Comparison of ENCODE assay signal across 17 cellular contexts in genomic region chr7:50667789-50668226, GRCh38.
A peak's percentile ranks its signal among the peaks of the same experiment; 100 is the strongest.
DNase-seq lines count a peak whose midpoint lies in the region; ATAC-seq, FAIRE-seq and TF ChIP-seq lines count a peak whose summit lies in the region.
"Had no signal": no experiment of that assay in that cellular context is flagged by ENCODE, and none has a peak within 500 bp of the region (broad histone marks: within the 10 kb centered on the region; RNA-seq: fewer than 3 reads in every experiment).

No MANE protein-coding gene starts in this region.

- CTCF ChIA-PET in K562 (lab: Yijun Ruan, JAX; ENCODE audit: low intra/inter-chr PET ratio), result no interaction called here

- ATAC-seq in K562, result no peak
- ATAC-seq in heart right ventricle, result peak; percentile 80 to 89 (median 86)
- no peak for ATAC-seq in HG03442 (IDR thresholded peaks at IDR 0.05; ENCODE audit: unreplicated experiment)
- ATAC-seq: esophagus mucosa; Panc1; stimulated activated naive B cell treated with anti-CD40 and anti-IgM and Interleukin-4, amounts not matched to agents 10 μg/mL and 1 μg/mL and 100 μg/mL, for 72 hours had no signal

- H3K9me1 ChIP-seq in K562 (ENCODE audit: control insufficient read depth, insufficient read depth, low read length), result no peaks in the 10 kb centered on the region

- H3K4me2 ChIP-seq in K562 (ENCODE audit: insufficient read depth, low read length), result no peak overlapping the region

- intact Hi-C loops in K562 (cut with micrococcal nuclease), result no loop called here
- intact Hi-C loops in heart right ventricle (cut with DNase I), result loop anchor here in 4 of 10 donors (5.0 kb wide), 3 partner anchors 36 to 46 kb away; no protein-coding TSS in a partner anchor
- intact Hi-C loops in vagina (cut with DNase I), result no loop called here

- H3K4me1 Mint-ChIP-seq in progenitor cell of endocrine pancreas (ENCODE audit: low read depth) (peaks cover 3% of the 10 kb centered on the region), type B pancreatic cell (ENCODE audit: unreplicated experiment) (peaks cover 16% of the 10 kb centered on the region)

- no peak overlapping the region; the same call in 2 of the 3 replicates for H3K27ac ChIP-seq in K562 (ENCODE audit: extremely low read depth, low read depth, low read length)
- peak overlapping the region; percentile 71 to 87 (median 78) for H3K27ac ChIP-seq in heart right ventricle
- H3K27ac ChIP-seq in vagina, result peak overlapping the region; percentile 73

- no peak for TF ChIP-seq RAD21 in K562 (CRISPR knock-in tag; conservative IDR thresholded peaks at IDR 0.05 in 1 of 2, IDR thresholded peaks at IDR 0.05 in 1 of 2)

- H3K27me3 Mint-ChIP-seq in progenitor cell of endocrine pancreas (no peaks in the 10 kb centered on the region), type B pancreatic cell (no peaks in the 10 kb centered on the region)

- H3K27ac Mint-ChIP-seq in progenitor cell of endocrine pancreas (peak overlapping the region; percentile 11), type B pancreatic cell (no peak overlapping the region)
- H3K27ac Mint-ChIP-seq: IgD-negative memory B cell; stimulated activated naive B cell treated with anti-CD40 and anti-IgM and Interleukin-4, amounts not matched to agents 10 μg/mL and 1 μg/mL and 100 μg/mL, for 72 hours had no signal

- no peak overlapping the region for H3K9ac ChIP-seq in K562 (ENCODE audit: insufficient read depth in 1 of 2, low read depth in 2 of 2, low read length in 2 of 2)

- no TSS peak for BruUV-seq in K562 (replicated peaks; lab: Mats Ljungman, UMichigan)

- H2AFZ ChIP-seq in K562 (ENCODE audit: low read depth, low read length), result no peak overlapping the region

- H3K36me3 Mint-ChIP-seq in progenitor cell of endocrine pancreas (ENCODE audit: insufficient read depth) (peaks cover 25% of the 10 kb centered on the region), type B pancreatic cell (peaks cover 20% of the 10 kb centered on the region)
- H3K36me3 Mint-ChIP-seq: stimulated activated naive B cell treated with anti-CD40 and anti-IgM and Interleukin-4, amounts not matched to agents 10 μg/mL and 1 μg/mL and 100 μg/mL, for 72 hours had no signal

- in situ Hi-C loops in K562 (cut with MboI), result no loop called here

- H3K4me3 ChIP-seq in K562 (no peak overlapping the region), heart right ventricle (no peak overlapping the region), vagina (no peak overlapping the region)

- H3K27me3 ChIP-seq in K562 (ENCODE audit: control insufficient read depth in 2 of 2, insufficient read depth in 2 of 2, low read length in 2 of 2) (no peaks in the 10 kb centered on the region), heart right ventricle (no peaks in the 10 kb centered on the region), vagina (no peaks in the 10 kb centered on the region)

- no peaks in the 10 kb centered on the region for H3K9me3 Mint-ChIP-seq in progenitor cell of endocrine pancreas (ENCODE audit: low read depth)
- H3K9me3 Mint-ChIP-seq in type B pancreatic cell, result no peaks in the 10 kb centered on the region
- H3K9me3 Mint-ChIP-seq: IgD-negative memory B cell; neural crest cell; stimulated activated naive B cell treated with anti-CD40 and anti-IgM and Interleukin-4, amounts not matched to agents 10 μg/mL and 1 μg/mL and 100 μg/mL, for 72 hours had no signal

- no peak for TF ChIP-seq EP300 in K562 (IDR thresholded peaks at IDR 0.05; ENCODE audit: low read length)

- H3K4me1 ChIP-seq in K562 (replicated peaks in 1 of 2; ENCODE audit: control insufficient read depth in 2 of 2, insufficient read depth in 2 of 2, low read length in 2 of 2) (peaks cover 0 to 3% of the 10 kb centered on the region in 2 experiments; a peak in 1 of 5 replicates), heart right ventricle (peaks cover 26 to 89% (median 77%) of the 10 kb centered on the region in 9 donors), vagina (peaks cover 52% of the 10 kb centered on the region)

- TF ChIP-seq POLR2A in K562 (conservative IDR thresholded peaks at IDR 0.05) (no peak), vagina (IDR thresholded peaks at IDR 0.05) (no peak)

- TF ChIP-seq CTCF in K562 (IDR thresholded peaks at IDR 0.05 in 2 of 3, conservative IDR thresholded peaks at IDR 0.05 in 1 of 3; ENCODE audit: insufficient read depth in 2 of 3, low read depth in 1 of 3, low read length in 3 of 3) (no peak), heart right ventricle (IDR thresholded peaks at IDR 0.05) (no peak), progenitor cell of endocrine pancreas (IDR thresholded peaks at IDR 0.05; ENCODE audit: unreplicated experiment) (no peak), vagina (IDR thresholded peaks at IDR 0.05) (no peak), type B pancreatic cell (conservative IDR thresholded peaks at IDR 0.05) (no peak)

- FAIRE-seq in K562 (lab: Jason Lieb, UNC) (peak; percentile 58), urothelium cell line (lab: Jason Lieb, UNC) (no peak)

- DNase-seq in K562 (ENCODE audit: extremely low read depth in 1 of 4, low spot score in 3 of 4) (no peak), heart right ventricle (peak; percentile 48 to 73), progenitor cell of endocrine pancreas (ENCODE audit: low spot score, unreplicated experiment) (no peak), vagina (ENCODE audit: extremely low spot score in 2 of 2) (no peak), urothelium cell line (ENCODE audit: low spot score) (no peak), type B pancreatic cell (ENCODE audit: extremely low spot score, unreplicated experiment) (no peak)
- DNase-seq: activated CD4-positive, alpha-beta T cell treated with anti-CD3 and anti-CD28 coated beads, Interleukin-2, amount 50 U/mL, for 1 hour; Caco-2; NCI-H1417 treated with DMSO at 0.1 percent for 48 hours; NCI-H510A; stimulated activated CD4-positive, alpha-beta T cell treated with anti-CD3 and anti-CD28 coated beads, Interleukin-1b, Interleukin-23, amount 100 ng/mL, for 48 hours; stimulated activated naive B cell treated with anti-CD40 and anti-IgM and Interleukin-4, amounts not matched to agents 10 μg/mL and 1 μg/mL and 100 μg/mL, for 72 hours had no signal

- H3K9me3 ChIP-seq in K562 (replicated peaks; ENCODE audit: control insufficient read depth, insufficient read depth, low read depth, low read length), result no peaks in the 10 kb centered on the region
- peaks cover 0 to 11% (median 0%) of the 10 kb centered on the region in 11 donors for H3K9me3 ChIP-seq in heart right ventricle
- H3K9me3 ChIP-seq in vagina, result no peaks in the 10 kb centered on the region
- H3K9me3 ChIP-seq: Caco-2 had no signal

- peaks cover 17% of the 10 kb centered on the region; the same call in 1 of the 2 replicates for H4K20me1 ChIP-seq in K562 (replicated peaks; ENCODE audit: control insufficient read depth, insufficient read depth, low read length)

- H3K4me3 Mint-ChIP-seq in progenitor cell of endocrine pancreas (ENCODE audit: low read depth) (no peak overlapping the region), type B pancreatic cell (no peak overlapping the region)
- H3K4me3 Mint-ChIP-seq: IgD-negative memory B cell; neural crest cell; stimulated activated naive B cell treated with anti-CD40 and anti-IgM and Interleukin-4, amounts not matched to agents 10 μg/mL and 1 μg/mL and 100 μg/mL, for 72 hours had no signal

- POLR2A ChIA-PET in K562 (lab: Yijun Ruan, JAX), result no interaction called here

- 0 out of 3 replicates have a peak, but pooled peaks cover 4% of the 10 kb centered on the region for H3K79me2 ChIP-seq in K562 (ENCODE audit: control insufficient read depth, insufficient read depth, low read length)

- H3K36me3 ChIP-seq in K562 (ENCODE audit: control insufficient read depth, insufficient read depth, low read length), result peaks cover 60% of the 10 kb centered on the region; the same call in 2 of the 3 replicates
- H3K36me3 ChIP-seq in heart right ventricle, result peaks cover 0 to 47% (median 11%) of the 10 kb centered on the region in 9 donors
- H3K36me3 ChIP-seq in vagina, result peaks cover 0 to 5% of the 10 kb centered on the region in 2 donors

- 85% methylated on average over 5 of the region's 5 CpGs for WGBS in K562 (ENCODE audit: insufficient coverage, low coverage, missing lambda C conversion rate)
- WGBS in heart right ventricle, 2 donors, result 6 to 16% methylated on average over 5 of the region's 5 CpGs

TF ChIP-seq in K562, 482 proteins besides CTCF, POLR2A, EP300 and RAD21:
- TF ChIP-seq NFIX (CRISPR knock-in tag; IDR thresholded peaks at IDR 0.05; ENCODE audit: low read depth), result no peak
- TF ChIP-seq SMARCA4 (IDR thresholded peaks at IDR 0.05), result no peak
- no peak for TF ChIP-seq ZNF449 (CRISPR knock-in tag; IDR thresholded peaks at IDR 0.05)
- TF ChIP-seq ZBTB34 (CRISPR knock-in tag; IDR thresholded peaks at IDR 0.05), result no peak
- no peak for TF ChIP-seq ZNF175 (CRISPR knock-in tag; IDR thresholded peaks at IDR 0.05; ENCODE audit: low read depth)

Comparison
In these comparisons a context has a peak if more than half of its experiments do, and no peak if none do; other contexts are left out.
1. ATAC-seq: peak in heart right ventricle (8 of 8); none in K562 (single experiment) and HG03442 (single experiment).
2. DNase-seq: peak in heart right ventricle (2 of 2); none in K562 (0 of 4), progenitor cell of endocrine pancreas (single experiment), vagina (0 of 2), urothelium cell line (single experiment) and type B pancreatic cell (single experiment).